Comparison of ENCODE assay signal across 8 cellular contexts in the genomic region with DNA sequence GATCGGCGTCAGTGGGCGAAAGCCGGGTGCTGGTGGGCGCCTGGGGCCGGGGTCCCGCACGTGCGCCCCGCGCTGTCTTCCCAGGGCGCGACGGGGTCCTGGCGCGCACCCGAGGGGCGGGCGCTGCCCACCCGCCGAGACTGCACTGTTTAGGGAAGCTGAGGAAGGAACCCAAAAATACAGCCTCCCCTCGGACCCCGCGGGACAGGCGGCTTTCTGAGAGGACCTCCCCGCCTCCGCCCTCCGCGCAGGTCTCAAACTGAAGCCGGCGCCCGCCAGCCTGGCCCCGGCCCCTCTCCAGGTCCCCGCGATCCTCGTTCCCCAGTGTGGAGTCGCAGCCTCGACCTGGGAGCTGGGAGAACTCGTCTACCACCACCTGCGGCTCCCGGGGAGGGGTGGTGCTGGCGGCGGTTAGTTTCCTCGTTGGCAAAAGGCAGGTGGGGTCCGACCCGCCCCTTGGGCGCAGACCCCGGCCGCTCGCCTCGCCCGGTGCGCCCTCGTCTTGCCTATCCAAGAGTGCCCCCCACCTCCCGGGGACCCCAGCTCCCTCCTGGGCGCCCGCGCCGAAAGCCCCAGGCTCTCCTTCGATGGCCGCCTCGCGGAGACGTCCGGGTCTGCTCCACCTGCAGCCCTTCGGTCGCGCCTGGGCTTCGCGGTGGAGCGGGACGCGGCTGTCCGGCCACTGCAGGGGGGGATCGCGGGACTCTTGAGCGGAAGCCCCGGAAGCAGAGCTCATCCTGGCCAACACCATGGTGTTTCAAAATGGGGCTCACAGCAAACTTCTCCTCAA. TPM values are rescaled to one million over a fixed set of nuclear protein-coding genes. Genes with fewer than 3 reads are reported as not detected.
DNase-seq lines count a peak whose midpoint lies in the region; ATAC-seq, FAIRE-seq and TF ChIP-seq lines count a peak whose summit lies in the region.

No MANE protein-coding gene starts in this region.

- TF ChIP-seq EP300 in upper lobe of left lung (IDR thresholded peaks at IDR 0.05): no peak

- H3K27me3 ChIP-seq in bronchial epithelial cell (ENCODE audit: control insufficient read depth, insufficient read depth, low read length) (no peaks in the 10 kb centered on the region), left lung (peaks cover 0 to 40% of the 10 kb centered on the region in 2 donors), upper lobe of left lung (peaks cover 0 to 9% (median 0%) of the 10 kb centered on the region in 4 donors)

- H3K36me3 ChIP-seq in bronchial epithelial cell (ENCODE audit: control insufficient read depth, insufficient read depth, low read length): peaks cover 8% of the 10 kb centered on the region
- no peaks in the 10 kb centered on the region for H3K36me3 ChIP-seq in left lung
- H3K36me3 ChIP-seq in upper lobe of left lung: no peaks in the 10 kb centered on the region

- H3K4me3 ChIP-seq in bronchial epithelial cell (ENCODE audit: low read depth, low read length) (peak overlapping the region; percentile 75), left lung (peak overlapping the region; percentile 58 to 78), upper lobe of left lung (peak overlapping the region; percentile 73 to 87 (median 82))

- TF ChIP-seq CTCF in bronchial epithelial cell (IDR thresholded peaks at IDR 0.05; ENCODE audit: insufficient read depth, low read length, severe bottlenecking): peak; percentile 9
- no peak for TF ChIP-seq CTCF in left lung (IDR thresholded peaks at IDR 0.05)
- TF ChIP-seq CTCF in upper lobe of left lung (IDR thresholded peaks at IDR 0.05): peak in 1 of 6 experiments; percentile 49

- no peak for FAIRE-seq in bronchial epithelial cell (lab: Jason Lieb, UNC)

- WGBS in upper lobe of left lung, 2 donors: 6% methylated on average over 24 of the region's 78 CpGs; no CpG with 5 or more reads in 1 of the 2 donors

- ATAC-seq in left lung (peak; percentile 19), upper lobe of left lung (ENCODE audit: low FRiP score in 2 of 2) (peak; percentile 19 to 28), HG03045 (IDR thresholded peaks at IDR 0.05; ENCODE audit: unreplicated experiment) (no peak)

- H3K27ac ChIP-seq in left lung: peak overlapping the region; percentile 89 to 90
- H3K27ac ChIP-seq in upper lobe of left lung: peak overlapping the region; percentile 95 to 98 (median 96)

- no peak for TF ChIP-seq POLR2A in upper lobe of left lung (IDR thresholded peaks at IDR 0.05)

- H3K9me3 ChIP-seq in left lung (no peaks in the 10 kb centered on the region), upper lobe of left lung (no peaks in the 10 kb centered on the region)

- peak; percentile 35 for DNase-seq in DMS153 treated with DMSO at 0.1 percent for 48 hours (lab: John Stamatoyannopoulos, UW; ENCODE audit: unreplicated experiment)
- DNase-seq in DMS153 (lab: John Stamatoyannopoulos, UW): no peak
- DNase-seq in bronchial epithelial cell (ENCODE audit: low read depth): no peak
- DNase-seq in left lung: peak in 1 of 2 donors; percentile 81
- peak in 1 of 2 donors; percentile 87 for DNase-seq in upper lobe of left lung
- DNase-seq in SIG-M5 (lab: John Stamatoyannopoulos, UW): no peak
- DNase-seq in AG08395 (ENCODE audit: low spot score): no peak

- H3K4me1 ChIP-seq in left lung (peaks cover 2 to 26% of the 10 kb centered on the region in 2 donors), upper lobe of left lung (peaks cover 13 to 34% (median 25%) of the 10 kb centered on the region in 4 donors)

- intact Hi-C loops in left lung (cut with DNase I): no loop called here

RNA-seq across cellular contexts. Expression of a gene that starts 1.1 kb away (rescaled TPM):
- total RNA-seq in bronchial epithelial cell: 114 and 137 TPM in 2 replicates
- 10 to 100 TPM; 76.5 to 79.3 TPM for total RNA-seq in left lung
- 100 to 1,000 TPM in 2 of 6 donors, 10 to 100 TPM in 4; 58.7 to 110 (median 93.2) TPM for total RNA-seq in upper lobe of left lung
